ENCODE assay signal across 19 cellular contexts in the genomic region with DNA sequence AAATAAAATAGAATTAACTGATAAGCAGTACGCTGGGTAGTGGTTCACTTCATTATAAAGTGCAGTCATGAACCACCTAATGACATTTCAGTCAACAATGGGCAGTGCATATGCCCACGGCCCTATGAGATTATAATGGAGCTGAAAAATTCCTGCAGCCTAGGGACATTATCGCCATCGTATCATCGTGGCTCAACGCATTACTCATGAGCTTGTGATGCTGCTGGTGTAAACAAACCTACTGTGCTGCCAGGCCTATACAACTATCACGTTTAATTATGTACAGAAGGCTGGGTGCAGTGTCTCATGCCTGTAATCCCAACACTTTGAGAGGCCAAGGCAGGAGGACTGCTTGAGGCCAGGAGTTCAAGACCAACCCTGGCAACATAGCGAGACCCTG.
"Had no signal": no experiment of that assay in that cellular context is flagged by ENCODE, and none has a peak within 500 bp of the region (broad histone marks: within the 10 kb centered on the region; RNA-seq: fewer than 3 reads in every experiment).

No MANE protein-coding gene starts in this region.

- H3K27me3 Mint-ChIP-seq: activated CD8-positive, alpha-beta T cell treated with anti-CD3 and anti-CD28 coated beads for 36 hours; activated naive CD4-positive, alpha-beta T cell treated with anti-CD3 and anti-CD28 coated beads, Interleukin-2, amount 50 U/mL, for 24 hours; central memory CD8-positive, alpha-beta T cell; T-helper 17 cell had no signal

- H3K36me3 Mint-ChIP-seq: activated naive CD4-positive, alpha-beta T cell treated with anti-CD3 and anti-CD28 coated beads, Interleukin-2, amount 50 U/mL, for 24 hours; brain; naive B cell; WTC11 had no signal

- H3K9me3 Mint-ChIP-seq: activated CD8-positive, alpha-beta T cell treated with anti-CD3 and anti-CD28 coated beads for 36 hours; neural progenitor cell had no signal

- DNase-seq: activated CD4-positive, alpha-beta T cell treated with anti-CD3 and anti-CD28 coated beads for 4 hours; activated CD8-positive, alpha-beta T cell treated with anti-CD3 and anti-CD28 coated beads for 36 hours; activated effector memory CD4-positive, alpha-beta T cell treated with anti-CD3 and anti-CD28 coated beads, Interleukin-2, amount 50 U/mL, for 16 hours; activated T-cell treated with anti-CD3 and anti-CD28 coated beads, Interleukin-2, amount 50 U/mL, for 48 hours; amniotic stem cell; cortex of kidney; effector memory CD4-positive, alpha-beta T cell; naive B cell; ovary; stimulated activated CD4-positive, alpha-beta T cell treated with anti-CD3 and anti-CD28 coated beads, Interleukin-2, amount 100 ng/mL, for 24 hours; stomach; T-helper 17 cell had no signal

- H2AFZ ChIP-seq: neural progenitor cell had no signal

- H3K36me3 ChIP-seq: neural progenitor cell, ovary, thoracic aorta had no signal

- H3K27ac Mint-ChIP-seq: activated CD8-positive, alpha-beta T cell treated with anti-CD3 and anti-CD28 coated beads for 36 hours; activated naive CD4-positive, alpha-beta T cell treated with anti-CD3 and anti-CD28 coated beads, Interleukin-2, amount 50 U/mL, for 24 hours; naive B cell; neural progenitor cell; T-helper 17 cell; WTC11 had no signal

- H3K27me3 ChIP-seq: neural progenitor cell, ovary had no signal

- H3K27ac ChIP-seq: neural progenitor cell, ovary, stomach, thoracic aorta had no signal

- FAIRE-seq: keratinocyte had no signal

- H3K4me2 ChIP-seq: neural progenitor cell had no signal

- H3K4me1 ChIP-seq: stomach had no signal

- H3K4me3 ChIP-seq: neural progenitor cell, ovary, stomach, thoracic aorta had no signal

- H3K9ac ChIP-seq: neural progenitor cell had no signal

- H3K9me3 ChIP-seq: ovary, stomach, thoracic aorta had no signal

- H3K4me1 Mint-ChIP-seq: naive B cell had no signal

- H3K4me3 Mint-ChIP-seq: activated CD8-positive, alpha-beta T cell treated with anti-CD3 and anti-CD28 coated beads for 36 hours; activated naive CD4-positive, alpha-beta T cell treated with anti-CD3 and anti-CD28 coated beads, Interleukin-2, amount 50 U/mL, for 24 hours; brain; central memory CD8-positive, alpha-beta T cell; naive B cell; neural progenitor cell; T-helper 17 cell; WTC11 had no signal
